ENCODE assay signal across 18 cellular contexts in genomic region chr20:33009214-33010132, GRCh38. TPM values are rescaled to one million over a fixed set of nuclear protein-coding genes. Genes with fewer than 3 reads are reported as not detected.
A peak's percentile ranks its signal among the peaks of the same experiment; 100 is the strongest.
DNase-seq lines count a peak whose midpoint lies in the region; ATAC-seq and TF ChIP-seq lines count a peak whose summit lies in the region.
"Had no signal": no experiment of that assay in that cellular context is flagged by ENCODE, and none has a peak within 500 bp of the region (broad histone marks: within the 10 kb centered on the region; RNA-seq: fewer than 3 reads in every experiment).

No MANE protein-coding gene starts in this region.

- CTCF ChIA-PET in GM10248 (lab: Yijun Ruan, JAX), result interaction anchor here (1.5 kb wide), 1 partner anchor 15 kb away, joined by 3 read pairs; no protein-coding TSS in a partner anchor

- TF ChIP-seq POLR2A in spleen (IDR thresholded peaks at IDR 0.05), result no peak

- no peak overlapping the region for H3K4me3 ChIP-seq in spleen
- H3K4me3 ChIP-seq: lower lobe of right lung, Peyer's patch, tibial artery had no signal

- intact Hi-C loops in spleen (cut with DNase I; ENCODE audit: low total_unique reads), result loop anchor here (5.0 kb wide), 1 partner anchor 107 kb away; no protein-coding TSS in a partner anchor

- DNase-seq in DMS153 treated with DMSO at 0.1 percent for 48 hours (lab: John Stamatoyannopoulos, UW; ENCODE audit: unreplicated experiment) (peak; percentile 81), NCI-H2196 treated with DMSO at 0.1 percent for 48 hours (lab: John Stamatoyannopoulos, UW; ENCODE audit: unreplicated experiment) (peak; percentile 77), dermis blood vessel endothelial cell (peak; percentile 4), spleen (peak; percentile 67), GM10248 (ENCODE audit: extremely low spot score) (no peak), iPS-NIHi7 (ENCODE audit: extremely low spot score) (no peak)
- DNase-seq: activated CD4-positive, alpha-beta T cell treated with anti-CD3 and anti-CD28 coated beads for 4 hours; activated CD8-positive, alpha-beta memory T cell treated with anti-CD3 and anti-CD28 coated beads, Interleukin-2, amount 50 U/mL, for 4 hours; cortex of kidney; lower lobe of right lung; NCI-H774; SK-N-SH; stimulated activated naive CD4-positive, alpha-beta T cell treated with Interleukin-2 at 50 U/mL for 16 hours; tibial artery had no signal

- no peak for TF ChIP-seq CTCF in spleen (IDR thresholded peaks at IDR 0.05 in 8 of 11, conservative IDR thresholded peaks at IDR 0.05 in 3 of 11)
- TF ChIP-seq CTCF in GM10248 (IDR thresholded peaks at IDR 0.05; ENCODE audit: control extremely low read depth, extremely low read depth, low read depth, missing control alignments), result no peak

- no peak overlapping the region for H3K27ac ChIP-seq in spleen
- H3K27ac ChIP-seq: lower lobe of right lung, Peyer's patch, tibial artery had no signal

- H3K27me3 ChIP-seq in spleen (replicated peaks in 1 of 7), result peaks cover 0 to 6% (median 0%) of the 10 kb centered on the region in 7 donors
- H3K27me3 ChIP-seq: Peyer's patch had no signal

- no peaks in the 10 kb centered on the region for H3K36me3 ChIP-seq in spleen
- H3K36me3 ChIP-seq: lower lobe of right lung, Peyer's patch, tibial artery had no signal

- POLR2A ChIA-PET in GM10248 (lab: Yijun Ruan, JAX), result no interaction called here

- ATAC-seq in GM18519 (IDR thresholded peaks at IDR 0.05; ENCODE audit: low FRiP score, unreplicated experiment), result no peak
- ATAC-seq: lower lobe of right lung, sciatic nerve had no signal

- peaks cover 0 to 10% (median 0%) of the 10 kb centered on the region in 6 donors for H3K4me1 ChIP-seq in spleen
- H3K4me1 ChIP-seq: lower lobe of right lung, Peyer's patch, tibial artery had no signal

- WGBS in spleen, 5 donors, result 67 to 81% (median 71%) methylated on average over 16 to 19 of the region's 19 CpGs

- peaks cover 0 to 12% (median 8%) of the 10 kb centered on the region in 8 donors for H3K9me3 ChIP-seq in spleen
- H3K9me3 ChIP-seq: Peyer's patch, SK-N-SH had no signal

RNA-seq across cellular contexts. Expression of gene BPIFB2, which starts 2.0 kb away (rescaled TPM):
- total RNA-seq in dermis blood vessel endothelial cell (not detected in 2 replicates), spleen (not detected)
- not detected for polyA plus RNA-seq in spleen
- total RNA-seq: osteocyte, Peyer's patch, sciatic nerve had no signal
- polyA plus RNA-seq: SK-N-SH had no signal

RNA-seq across cellular contexts. Expression of gene SUN5, which starts 5.2 kb away (rescaled TPM):
- total RNA-seq in dermis blood vessel endothelial cell (not detected in 2 replicates), spleen (not detected)
- polyA plus RNA-seq in spleen, result not detected
- total RNA-seq: lower lobe of right lung, osteocyte, Peyer's patch, sciatic nerve had no signal
- polyA plus RNA-seq: SK-N-SH had no signal

RNA-seq across cellular contexts. Expression of gene BPIFB6, which starts 22.0 kb away (rescaled TPM):
- total RNA-seq in dermis blood vessel endothelial cell (not detected in 2 replicates), spleen (not detected)
- not detected for polyA plus RNA-seq in spleen
- total RNA-seq: lower lobe of right lung, osteocyte, Peyer's patch, sciatic nerve had no signal
- polyA plus RNA-seq: SK-N-SH had no signal

RNA-seq across cellular contexts. Expression of gene BPIFB3, which starts 44.2 kb away (rescaled TPM):
- not detected in 2 replicates for total RNA-seq in dermis blood vessel endothelial cell
- not detected for total RNA-seq in spleen
- not detected for polyA plus RNA-seq in spleen
- total RNA-seq: lower lobe of right lung, osteocyte, Peyer's patch, sciatic nerve had no signal
- polyA plus RNA-seq: SK-N-SH had no signal

Comparison
In these comparisons a context has a peak if more than half of its experiments do, and no peak if none do; other contexts are left out.
1. DNase-seq: peak in DMS153 treated with DMSO at 0.1 percent for 48 hours (single experiment), NCI-H2196 treated with DMSO at 0.1 percent for 48 hours (single experiment), dermis blood vessel endothelial cell (single experiment) and spleen (single experiment); none in GM10248 (single experiment) and iPS-NIHi7 (single experiment).